14 cellular contexts compared by ENCODE assay signal in the genomic region with DNA sequence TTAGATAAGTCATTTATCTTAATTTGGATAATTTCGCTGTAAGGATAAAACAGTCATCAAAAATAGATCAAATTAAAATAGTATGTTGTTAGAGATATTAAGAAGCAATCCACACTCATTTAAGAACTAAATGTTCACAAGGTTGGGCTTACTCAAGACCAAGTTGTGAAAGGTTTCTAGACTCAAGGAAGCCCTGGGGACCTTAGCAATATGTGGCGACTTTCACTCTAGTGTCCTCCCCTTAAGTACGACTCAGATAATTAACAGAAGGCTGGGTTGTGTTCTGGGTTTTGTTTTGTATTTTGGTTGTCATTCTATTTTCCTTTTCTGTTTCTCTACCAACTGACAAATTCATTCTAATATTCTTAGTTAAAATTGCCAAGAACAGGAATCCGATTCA.
"Had no signal": no experiment of that assay in that cellular context is flagged by ENCODE, and none has a peak within 500 bp of the region (broad histone marks: within the 10 kb centered on the region; RNA-seq: fewer than 3 reads in every experiment).

No MANE protein-coding gene starts in this region.

- H3K4me3 ChIP-seq: body of pancreas, pancreas, sigmoid colon had no signal

- ATAC-seq: body of pancreas, left lobe of liver, pancreas had no signal

- H3K4me1 ChIP-seq: body of pancreas, pancreas had no signal

- H3K27ac ChIP-seq: body of pancreas, pancreas, sigmoid colon had no signal

- DNase-seq: activated CD4-positive, alpha-beta T cell treated with anti-CD3 and anti-CD28 coated beads, Interleukin-2, amount 10 ng/mL, durations not matched to agents 24 days and 14 days; activated CD4-positive, CD25-positive, alpha-beta regulatory T cell; activated CD8-positive, alpha-beta memory T cell treated with anti-CD3 and anti-CD28 coated beads, Interleukin-2, amount 50 U/mL, for 48 hours; activated naive CD8-positive, alpha-beta T cell treated with anti-CD3 and anti-CD28 coated beads for 36 hours; activated T-cell treated with anti-CD3 and anti-CD28 coated beads, Interleukin-2, amount 50 U/mL, for 72 hours; amygdala; body of pancreas; caudate nucleus; hippocampal formation; midbrain; pancreas; sigmoid colon; stimulated activated CD4-positive, alpha-beta T cell treated with anti-CD3 and anti-CD28 coated beads, Interleukin-1b, Interleukin-23, amount 100 ng/mL, for 48 hours had no signal

- H3K36me3 ChIP-seq: pancreas, sigmoid colon had no signal

- H3K9me3 ChIP-seq: body of pancreas, pancreas, sigmoid colon had no signal

- H3K27me3 ChIP-seq: body of pancreas, sigmoid colon had no signal
